8 cellular contexts compared by ENCODE assay signal in genomic region chr7:3095046-3095445, GRCh38. TPM values are rescaled to one million over a fixed set of nuclear protein-coding genes. Genes with fewer than 3 reads are reported as not detected.
DNase-seq lines count a peak whose midpoint lies in the region; ATAC-seq and TF ChIP-seq lines count a peak whose summit lies in the region.

No MANE protein-coding gene starts in this region.

- no peaks in the 10 kb centered on the region for H3K27me3 ChIP-seq in breast epithelium
- H3K27me3 ChIP-seq in suprapubic skin: no peaks in the 10 kb centered on the region

- H3K4me3 ChIP-seq in breast epithelium: no peak overlapping the region
- no peak overlapping the region for H3K4me3 ChIP-seq in suprapubic skin

- ATAC-seq in HG03045 (IDR thresholded peaks at IDR 0.05; ENCODE audit: unreplicated experiment) (peak; percentile 57), left colon (no peak)

- 53% methylated on average over 11 of the region's 11 CpGs for WGBS in suprapubic skin

- TF ChIP-seq CTCF in GM10248 (IDR thresholded peaks at IDR 0.05; ENCODE audit: control extremely low read depth, extremely low read depth, low read depth, missing control alignments): no peak
- no peak for TF ChIP-seq CTCF in breast epithelium (IDR thresholded peaks at IDR 0.05)
- TF ChIP-seq CTCF in suprapubic skin (IDR thresholded peaks at IDR 0.05): no peak

- H3K27ac ChIP-seq in breast epithelium (no peak overlapping the region), suprapubic skin (no peak overlapping the region)

- intact Hi-C loops in left colon (cut with DNase I, micrococcal nuclease): no loop called here
- intact Hi-C loops in breast epithelium (cut with DNase I; ENCODE audit: low total_unique reads): no loop called here

- POLR2A ChIA-PET in GM10248 (lab: Yijun Ruan, JAX): no interaction called here

- H3K9me3 ChIP-seq in breast epithelium: no peaks in the 10 kb centered on the region
- no peaks in the 10 kb centered on the region for H3K9me3 ChIP-seq in suprapubic skin

- CTCF ChIA-PET in GM10248 (lab: Yijun Ruan, JAX): interaction anchor here (0.9 to 1.5 kb wide), 4 partner anchors 11 to 32 kb away, joined by 3 read pairs; no protein-coding TSS in a partner anchor

- TF ChIP-seq POLR2A in breast epithelium (IDR thresholded peaks at IDR 0.05) (no peak), suprapubic skin (IDR thresholded peaks at IDR 0.05) (no peak)

- no peak for TF ChIP-seq EP300 in suprapubic skin (IDR thresholded peaks at IDR 0.05)

- no peaks in the 10 kb centered on the region for H3K36me3 ChIP-seq in breast epithelium
- H3K36me3 ChIP-seq in suprapubic skin: no peaks in the 10 kb centered on the region

- H3K4me1 ChIP-seq in breast epithelium (no peaks in the 10 kb centered on the region), suprapubic skin (no peaks in the 10 kb centered on the region)

- DNase-seq in GM10248 (ENCODE audit: extremely low spot score) (peak; percentile 61), left colon (peak; percentile 34 to 35), RKO (ENCODE audit: low spot score) (no peak), ureter (ENCODE audit: low spot score) (no peak), breast epithelium (ENCODE audit: low spot score in 2 of 2) (no peak), suprapubic skin (ENCODE audit: low spot score in 2 of 2) (no peak)
- DNase-seq in activated CD4-positive, alpha-beta T cell treated with anti-CD3 and anti-CD28 coated beads for 48 hours: peak; percentile 51

RNA-seq across cellular contexts. Expression of gene CARD11, which starts 51.4 kb away (rescaled TPM):
- total RNA-seq in left colon (1 to 10 TPM; 2.0 to 2.8 TPM), ureter (52.3 TPM), breast epithelium (1 to 10 TPM in 2 of 3 donors, under 1 TPM in 1; 0.80 to 2.9 (median 2.0) TPM), suprapubic skin (under 1 TPM in 3 of 4 donors, not detected in 1; 0.24 to 0.38 (median 0.29) TPM)

Comparison
In these comparisons a context has a peak if more than half of its experiments do, and no peak if none do; other contexts are left out.
1. DNase-seq: peak in GM10248 (single experiment), activated CD4-positive, alpha-beta T cell treated with anti-CD3 and anti-CD28 coated beads for 48 hours (single experiment) and left colon (2 of 2); none in RKO (single experiment), ureter (single experiment), breast epithelium (0 of 2) and suprapubic skin (0 of 2).
2. RNA of gene CARD11, which starts 51.4 kb away (total RNA-seq): 52.3 TPM in ureter (single experiment); 2.0 to 2.8 TPM in left colon, 0.80 to 2.9 TPM in breast epithelium and 0.24 to 0.38 TPM in suprapubic skin; every median in the first group is over 10 times any median in the second.